1 cellular context compared by ENCODE assay signal in genomic region chr2:119794237-119794636, GRCh38.
TF ChIP-seq lines count a peak whose summit lies in the region.

No MANE protein-coding gene starts in this region.

TF ChIP-seq in H1, 55 proteins besides CTCF, POLR2A, EP300 and RAD21:
- TF ChIP-seq ZNF274 (IDR thresholded peaks at IDR 0.05; ENCODE audit: borderline replicate concordance, extremely low read depth, low read length) = no peak
- no peak for TF ChIP-seq ATF3 (IDR thresholded peaks at IDR 0.05; ENCODE audit: insufficient read depth, low read depth, low read length)
- no peak for TF ChIP-seq HDAC6 (IDR thresholded peaks at IDR 0.05; ENCODE audit: low read depth, low read length)
- TF ChIP-seq SUZ12 (IDR thresholded peaks at IDR 0.05; ENCODE audit: low read length) = no peak
- no peak for TF ChIP-seq BRCA1 (IDR thresholded peaks at IDR 0.05; ENCODE audit: low read depth, low read length)
- TF ChIP-seq POU5F1 (IDR thresholded peaks at IDR 0.05; ENCODE audit: low read depth, low read length) = no peak
- no peak for TF ChIP-seq TBP (IDR thresholded peaks at IDR 0.05; ENCODE audit: low read depth, low read length)
- TF ChIP-seq JUN (IDR thresholded peaks at IDR 0.05; ENCODE audit: low read depth, low read length) = no peak
- no peak for TF ChIP-seq SP1 (IDR thresholded peaks at IDR 0.05; ENCODE audit: low read depth, low read length)
- no peak for TF ChIP-seq KDM4A (IDR thresholded peaks at IDR 0.05; ENCODE audit: low read depth, low read length, severe bottlenecking)
- no peak for TF ChIP-seq CREB1 (IDR thresholded peaks at IDR 0.05)
- no peak for TF ChIP-seq RXRA (IDR thresholded peaks at IDR 0.05; ENCODE audit: insufficient read depth, low read depth, low read length)
- no peak for TF ChIP-seq TAF7 (optimal IDR thresholded peaks at IDR 0.05; ENCODE audit: borderline replicate concordance, low read depth, low read length)
- TF ChIP-seq YY1 (IDR thresholded peaks at IDR 0.05; ENCODE audit: low read depth, low read length) = no peak
- no peak for TF ChIP-seq SIX5 (IDR thresholded peaks at IDR 0.05; ENCODE audit: low read depth, low read length)
- TF ChIP-seq EGR1 (IDR thresholded peaks at IDR 0.05; ENCODE audit: borderline replicate concordance, low read depth, low read length) = no peak
- no peak for TF ChIP-seq SIRT6 (IDR thresholded peaks at IDR 0.05; ENCODE audit: low read length)
- no peak for TF ChIP-seq E2F6 (IDR thresholded peaks at IDR 0.05)
TF ChIP-seq in H1: peak in this region for 0.
